In genomic region chr5:66744040-66744439, GRCh38 we compare ENCODE assay signal across 13 cellular contexts.
DNase-seq lines count a peak whose midpoint lies in the region; ATAC-seq and TF ChIP-seq lines count a peak whose summit lies in the region.
"Had no signal": no experiment of that assay in that cellular context is flagged by ENCODE, and none has a peak within 500 bp of the region (broad histone marks: within the 10 kb centered on the region; RNA-seq: fewer than 3 reads in every experiment).

No MANE protein-coding gene starts in this region.

- H3K23ac ChIP-seq in IMR-90 (ENCODE audit: low read depth, low read length) (no peak overlapping the region), mesenchymal stem cell (ENCODE audit: low read length in 2 of 2) (no peak overlapping the region)

- no peak overlapping the region for H2BK15ac ChIP-seq in IMR-90 (ENCODE audit: low read depth, low read length)
- H2BK15ac ChIP-seq in mesenchymal stem cell (ENCODE audit: low read depth, poor library complexity, severe bottlenecking) = no peak overlapping the region

- H3K27me3 ChIP-seq in BLaER1 (no peaks in the 10 kb centered on the region), IMR-90 (ENCODE audit: control insufficient read depth, insufficient read depth, low read length) (no peaks in the 10 kb centered on the region), brain microvascular endothelial cell (replicated peaks) (no peaks in the 10 kb centered on the region), mesenchymal stem cell (ENCODE audit: control insufficient read depth in 1 of 2, insufficient read depth in 1 of 2, low read length in 2 of 2) (no peaks in the 10 kb centered on the region)
- H3K27me3 ChIP-seq: SJSA1 had no signal

- H2BK120ac ChIP-seq in IMR-90 (ENCODE audit: low read depth, low read length) (no peak overlapping the region), mesenchymal stem cell (ENCODE audit: low read depth, low read length) (no peak overlapping the region)

- H2BK20ac ChIP-seq in IMR-90 (ENCODE audit: low read depth, low read length) = no peak overlapping the region

- WGBS in IMR-90 (ENCODE audit: extremely low coverage in 2 of 2, insufficient read length in 1 of 2), 2 experiments = no CpG with 5 or more reads among the region's 4 CpGs
- 28% methylated on average over 3 of the region's 4 CpGs for WGBS in mesenchymal stem cell

- no peak overlapping the region for H4K91ac ChIP-seq in IMR-90 (ENCODE audit: insufficient read depth, low read depth, low read length)
- H4K91ac ChIP-seq in mesenchymal stem cell (ENCODE audit: low read length) = no peak overlapping the region

- H4K20me1 ChIP-seq in BLaER1 = no peaks in the 10 kb centered on the region
- H4K20me1 ChIP-seq in IMR-90 (ENCODE audit: insufficient read depth, low read length) = no peaks in the 10 kb centered on the region

- H4K5ac ChIP-seq in IMR-90 (ENCODE audit: low read depth, low read length) = no peak overlapping the region

- no peak overlapping the region for H4K8ac ChIP-seq in IMR-90 (ENCODE audit: low read depth in 2 of 2, low read length in 2 of 2)
- no peak overlapping the region for H4K8ac ChIP-seq in mesenchymal stem cell (ENCODE audit: low read length)

- POLR2A ChIA-PET in IMR-90 (lab: Charles Lee; ENCODE audit: unreplicated experiment) = interaction anchor here (0.6 kb wide), 1 partner anchor 52 kb away, joined by 3 read pairs; no protein-coding TSS in a partner anchor

- H3K4me1 ChIP-seq in BLaER1 = peaks cover 46% of the 10 kb centered on the region
- no peaks in the 10 kb centered on the region for H3K4me1 ChIP-seq in IMR-90 (ENCODE audit: control insufficient read depth, insufficient read depth, low read length)
- no peaks in the 10 kb centered on the region for H3K4me1 ChIP-seq in mesenchymal stem cell (ENCODE audit: control insufficient read depth, insufficient read depth, low read depth, low read length)
- H3K4me1 ChIP-seq: SJSA1 had no signal

- TF ChIP-seq RAD21 in IMR-90 (IDR thresholded peaks at IDR 0.05; ENCODE audit: low read length) = no peak

- DNase-seq in IMR-90 (peak; percentile 41), brain microvascular endothelial cell (peak; percentile 88), mesenchymal stem cell (peak; percentile 52), RKO (ENCODE audit: low spot score) (no peak)
- DNase-seq in effector CD8-positive, alpha-beta T cell (lab: John Stamatoyannopoulos, UW) = no peak
- DNase-seq: activated T-cell treated with anti-CD3 and anti-CD28 coated beads, Interleukin-2, amount 50 U/mL, for 48 hours; NCI-H1436 treated with DMSO at 0.1 percent for 48 hours; stimulated activated CD4-positive, alpha-beta T cell treated with anti-CD3 and anti-CD28 coated beads, Interleukin-4, amount 100 ng/mL, for 24 hours had no signal

- H2BK12ac ChIP-seq in mesenchymal stem cell (ENCODE audit: low read length in 2 of 2) = no peak overlapping the region

- CTCF ChIA-PET in IMR-90 (lab: Yijun Ruan, JAX) = interaction anchor here (0.7 kb wide), 1 partner anchor 431 kb away, joined by 3 read pairs; no protein-coding TSS in a partner anchor

- H3K4me3 ChIP-seq in BLaER1 (peak overlapping the region; percentile 5; the same call in 1 of the 2 replicates), IMR-90 (ENCODE audit: insufficient read depth, low read depth, low read length) (no peak overlapping the region), brain microvascular endothelial cell (ENCODE audit: low read depth, low read length) (no peak overlapping the region), mesenchymal stem cell (ENCODE audit: insufficient read depth in 1 of 2, low read depth in 1 of 2, low read length in 2 of 2) (no peak overlapping the region)
- H3K4me3 ChIP-seq: SJSA1 had no signal

- TF ChIP-seq POLR2A in IMR-90 (IDR thresholded peaks at IDR 0.05; ENCODE audit: low read depth, low read length) = no peak

- H2BK5ac ChIP-seq in IMR-90 (ENCODE audit: low read depth, low read length, poor library complexity, severe bottlenecking) = no peak overlapping the region
- H2BK5ac ChIP-seq in mesenchymal stem cell (ENCODE audit: low read depth, low read length, poor library complexity, severe bottlenecking) = no peak overlapping the region

- H3K9me1 ChIP-seq in IMR-90 (ENCODE audit: insufficient read depth, low read length) = no peaks in the 10 kb centered on the region

- H3K9me3 ChIP-seq in BLaER1 (peaks cover 20% of the 10 kb centered on the region), IMR-90 (ENCODE audit: control insufficient read depth, insufficient read depth, low read length) (no peaks in the 10 kb centered on the region), mesenchymal stem cell (ENCODE audit: control insufficient read depth, low read length) (no peaks in the 10 kb centered on the region)
- H3K9me3 ChIP-seq: SJSA1 had no signal

- H3K27ac ChIP-seq in BLaER1 = peak overlapping the region; percentile 70; the same call in 1 of the 2 replicates
- no peak overlapping the region for H3K27ac ChIP-seq in IMR-90 (ENCODE audit: insufficient read depth, low read length)
- H3K27ac ChIP-seq in brain microvascular endothelial cell = no peak overlapping the region
- no peak overlapping the region for H3K27ac ChIP-seq in mesenchymal stem cell (ENCODE audit: low read length, poor library complexity, severe bottlenecking)
- H3K27ac ChIP-seq: C4-2B, SJSA1 had no signal

- H3K36me3 ChIP-seq in BLaER1 (no peaks in the 10 kb centered on the region), IMR-90 (ENCODE audit: control insufficient read depth, insufficient read depth, low read length) (no peaks in the 10 kb centered on the region), brain microvascular endothelial cell (replicated peaks) (no peaks in the 10 kb centered on the region), mesenchymal stem cell (ENCODE audit: control insufficient read depth in 1 of 2, insufficient read depth in 2 of 2, low read depth in 1 of 2, low read length in 2 of 2) (no peaks in the 10 kb centered on the region)
- H3K36me3 ChIP-seq: SJSA1 had no signal

- H3K79me1 ChIP-seq in IMR-90 (ENCODE audit: low read depth in 1 of 2, low read length in 2 of 2) (no peaks in the 10 kb centered on the region), mesenchymal stem cell (replicated peaks; ENCODE audit: low read length, poor library complexity, severe bottlenecking) (no peaks in the 10 kb centered on the region)

- ATAC-seq in IMR-90 (ENCODE audit: low read depth) (peak; percentile 61), HG03097 (IDR thresholded peaks at IDR 0.05; ENCODE audit: low FRiP score, unreplicated experiment) (no peak), HG02981 (IDR thresholded peaks at IDR 0.05; ENCODE audit: unreplicated experiment) (no peak)

- TF ChIP-seq CTCF in IMR-90 (conservative IDR thresholded peaks at IDR 0.05; ENCODE audit: low read depth, low read length) (no peak), brain microvascular endothelial cell (IDR thresholded peaks at IDR 0.05; ENCODE audit: low read depth, low read length, missing control alignments) (no peak)

- H2AFZ ChIP-seq in IMR-90 (replicated peaks; ENCODE audit: low read length, poor library complexity) (no peak overlapping the region), mesenchymal stem cell (ENCODE audit: low read depth, low read length) (no peak overlapping the region)

- no peak overlapping the region for H3K56ac ChIP-seq in IMR-90 (ENCODE audit: extremely low read depth, insufficient read depth, low read length)

- H2AK5ac ChIP-seq in IMR-90 (ENCODE audit: low read depth, low read length) (no peak overlapping the region), mesenchymal stem cell (ENCODE audit: low read length, severe bottlenecking) (no peak overlapping the region)

- H3K14ac ChIP-seq in IMR-90 (replicated peaks; ENCODE audit: low read depth, low read length) = no peak overlapping the region
- H3K14ac ChIP-seq in mesenchymal stem cell (ENCODE audit: low read length in 2 of 2) = no peak overlapping the region

- no peak overlapping the region for H3K4ac ChIP-seq in IMR-90 (ENCODE audit: low read depth, low read length)
- H3K4ac ChIP-seq in mesenchymal stem cell (ENCODE audit: low read depth in 1 of 2, low read length in 2 of 2) = no peak overlapping the region

- H3K9ac ChIP-seq in BLaER1 = no peak overlapping the region
- H3K9ac ChIP-seq in IMR-90 (ENCODE audit: low read depth, low read length) = no peak overlapping the region
- H3K9ac ChIP-seq in mesenchymal stem cell (ENCODE audit: low read length) = no peak overlapping the region

- in situ Hi-C loops in IMR-90 (cut with MboI; ENCODE audit: low sequenced_read_pairs) (no loop called here), brain microvascular endothelial cell (cut with HindIII; ENCODE audit: low pct_ligation_motif_present, low sequenced_read_pairs) (no loop called here)

- intact Hi-C loops in IMR-90 (cut with micrococcal nuclease) = no loop called here

- no TSS peak for BruUV-seq in IMR-90 (replicated peaks; lab: Mats Ljungman, UMichigan)

- H3K18ac ChIP-seq in IMR-90 (ENCODE audit: low read depth, low read length) = no peak overlapping the region
- H3K18ac ChIP-seq in mesenchymal stem cell (ENCODE audit: low read depth in 1 of 2, low read length in 2 of 2) = no peak overlapping the region

- dilution Hi-C loops in IMR-90 (cut with HindIII; ENCODE audit: low sequenced_read_pairs, unreplicated experiment) = no loop called here

- H2AK9ac ChIP-seq in IMR-90 (replicated peaks; ENCODE audit: low read depth, low read length, poor library complexity) = no peak overlapping the region

- peak overlapping the region; percentile 83 for H3K4me2 ChIP-seq in BLaER1
- H3K4me2 ChIP-seq in IMR-90 (ENCODE audit: low read depth, low read length) = no peak overlapping the region
- H3K4me2 ChIP-seq in mesenchymal stem cell (ENCODE audit: low read length, poor library complexity, severe bottlenecking) = no peak overlapping the region

TF ChIP-seq in IMR-90, 13 proteins besides CTCF, POLR2A, EP300 and RAD21:
- TF ChIP-seq CEBPB (IDR thresholded peaks at IDR 0.05; ENCODE audit: low read depth, low read length) (no peak), USF2 (IDR thresholded peaks at IDR 0.05; ENCODE audit: low read depth, low read length) (peak; percentile 75)
TF ChIP-seq in IMR-90: peak in this region for 1.

Comparison
In these comparisons a context has a peak if more than half of its experiments do, and no peak if none do; other contexts are left out.
1. DNase-seq: peak in IMR-90 (single experiment), brain microvascular endothelial cell (single experiment) and mesenchymal stem cell (single experiment); none in effector CD8-positive, alpha-beta T cell (single experiment) and RKO (single experiment).